Comparison of ENCODE assay signal across 8 cellular contexts in the genomic region with DNA sequence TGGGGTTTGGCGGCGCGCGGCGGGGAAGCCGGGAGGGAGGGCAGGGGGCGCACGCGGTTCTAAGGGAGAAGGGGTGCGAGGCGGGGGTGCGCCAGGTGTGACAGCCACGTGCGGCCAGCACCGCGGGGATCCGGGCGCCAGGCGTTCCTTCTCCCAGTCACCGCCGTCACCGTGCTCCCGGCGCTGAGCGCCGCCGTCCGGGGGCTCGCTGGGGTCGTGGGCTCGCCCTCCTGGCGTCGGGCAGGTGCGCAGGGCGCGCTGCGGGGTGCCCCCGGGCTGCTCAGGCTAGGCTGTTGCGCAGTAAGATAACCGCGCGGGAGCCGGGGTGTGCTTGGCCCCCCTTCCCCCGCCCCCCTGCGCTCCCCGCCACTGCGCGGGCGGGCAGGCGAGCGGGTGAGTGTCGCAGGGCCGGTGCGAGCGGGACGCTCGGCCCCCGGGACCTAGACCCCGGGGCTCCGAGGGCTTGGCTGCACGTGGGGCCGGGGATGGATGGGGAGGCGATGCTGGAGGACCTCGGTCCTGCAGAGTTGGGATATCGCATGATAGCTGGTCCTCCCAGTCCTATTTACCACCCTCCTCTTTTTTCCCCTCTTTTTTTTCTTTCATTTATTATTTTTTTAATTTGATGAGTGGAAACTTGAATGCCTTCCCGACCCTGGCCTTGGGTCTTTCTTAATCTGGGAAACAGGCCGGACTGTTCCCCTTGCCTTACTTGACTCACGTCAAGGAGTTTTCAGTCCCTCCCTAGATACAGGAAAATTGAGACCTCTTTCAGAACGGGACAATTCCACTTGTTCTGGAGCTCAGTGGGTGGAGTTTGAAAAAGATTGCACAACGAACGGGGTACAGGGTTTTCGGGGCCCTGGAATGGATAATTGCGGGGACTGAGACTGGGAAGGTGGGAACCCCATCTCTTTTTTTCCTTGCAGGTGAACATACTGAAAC. TPM values are rescaled to one million over a fixed set of nuclear protein-coding genes. Genes with fewer than 3 reads are reported as not detected.
DNase-seq lines count a peak whose midpoint lies in the region; ATAC-seq and TF ChIP-seq lines count a peak whose summit lies in the region.

No MANE protein-coding gene starts in this region.

- H3K27ac Mint-ChIP-seq in naive thymus-derived CD4-positive, alpha-beta T cell = peak overlapping the region in 8 of 9 donors; percentile 41 to 92 (median 90)

- POLR2A ChIA-PET in naive thymus-derived CD4-positive, alpha-beta T cell (lab: Charles Lee) = interaction anchor here (0.7 kb wide), 1 partner anchor 934 kb away, joined by 3 read pairs; no protein-coding TSS in a partner anchor

- H3K4me1 ChIP-seq in naive thymus-derived CD4-positive, alpha-beta T cell (ENCODE audit: control insufficient read depth in 2 of 2, insufficient read depth in 2 of 2, low read length in 2 of 2) = peaks cover 0 to 3% of the 10 kb centered on the region in 2 donors

- CTCF ChIA-PET in naive thymus-derived CD4-positive, alpha-beta T cell (lab: Charles Lee) = no interaction called here

- peaks cover 26% of the 10 kb centered on the region for H3K36me3 ChIP-seq in MG63
- peaks cover 0 to 8% (median 0%) of the 10 kb centered on the region in 3 experiments for H3K36me3 ChIP-seq in naive thymus-derived CD4-positive, alpha-beta T cell (ENCODE audit: control insufficient read depth in 2 of 3, insufficient read depth in 3 of 3, low read length in 3 of 3)

- H3K4me1 Mint-ChIP-seq in naive thymus-derived CD4-positive, alpha-beta T cell = peaks cover 4 to 42% (median 12%) of the 10 kb centered on the region in 7 donors

- H3K4me3 ChIP-seq in MG63 (peak overlapping the region; percentile 81), epithelial cell of proximal tubule (ENCODE audit: low read depth, low read length) (peak overlapping the region; percentile 77)
- H3K4me3 ChIP-seq in naive thymus-derived CD4-positive, alpha-beta T cell (ENCODE audit: low read length) = peak overlapping the region; percentile 94

- peaks cover 0 to 8% (median 0%) of the 10 kb centered on the region in 5 donors for H3K36me3 Mint-ChIP-seq in naive thymus-derived CD4-positive, alpha-beta T cell

- in situ Hi-C loops in ACHN (cut with HindIII; ENCODE audit: low pct_ligation_motif_present, low pct_unique_long_range_greater_than_20kb, low sequenced_read_pairs) = no loop called here

- intact Hi-C loops in naive thymus-derived CD4-positive, alpha-beta T cell (cut with micrococcal nuclease) = loop anchor here (1.0 to 5.0 kb wide), 14 partner anchors 40 to 1914 kb away; a partner anchor contains a TSS

- H3K9me3 Mint-ChIP-seq in naive thymus-derived CD4-positive, alpha-beta T cell = no peaks in the 10 kb centered on the region

- H3K27me3 Mint-ChIP-seq in naive thymus-derived CD4-positive, alpha-beta T cell = no peaks in the 10 kb centered on the region

- peak overlapping the region; percentile 95 to 99 (median 97) for H3K4me3 Mint-ChIP-seq in naive thymus-derived CD4-positive, alpha-beta T cell

- H3K27me3 ChIP-seq in MG63 = no peaks in the 10 kb centered on the region
- no peaks in the 10 kb centered on the region for H3K27me3 ChIP-seq in naive thymus-derived CD4-positive, alpha-beta T cell (ENCODE audit: control insufficient read depth in 2 of 2, insufficient read depth in 2 of 2, low read length in 2 of 2)

- peak; percentile 31 for ATAC-seq in GM19351 (IDR thresholded peaks at IDR 0.05; ENCODE audit: unreplicated experiment)
- peak; percentile 26 for ATAC-seq in naive thymus-derived CD4-positive, alpha-beta T cell

- H3K27ac ChIP-seq in naive thymus-derived CD4-positive, alpha-beta T cell (ENCODE audit: low read depth, low read length) = peak overlapping the region; percentile 88
- H3K27ac ChIP-seq in substantia nigra (ENCODE audit: low read depth, low read length, poor library complexity, severe bottlenecking) = peak overlapping the region; percentile 72

- no peak for TF ChIP-seq CTCF in epithelial cell of proximal tubule (conservative IDR thresholded peaks at IDR 0.05; ENCODE audit: low read depth, low read length)

- H3K9me3 ChIP-seq in MG63 = no peaks in the 10 kb centered on the region
- no peaks in the 10 kb centered on the region for H3K9me3 ChIP-seq in naive thymus-derived CD4-positive, alpha-beta T cell (ENCODE audit: control insufficient read depth in 2 of 3, low read length in 3 of 3)

- DNase-seq in ACHN = peak; percentile 18
- peak; percentile 41 for DNase-seq in MG63
- peak; percentile 57 for DNase-seq in activated CD8-positive, alpha-beta memory T cell treated with anti-CD3 and anti-CD28 coated beads, Interleukin-2, amount 50 U/mL, for 48 hours
- no peak for DNase-seq in epithelial cell of proximal tubule (ENCODE audit: low read depth)
- DNase-seq in naive thymus-derived CD4-positive, alpha-beta T cell = peak; percentile 24 to 54 (median 46)
- peak in 20 of 49 donors; percentile 1 to 85 (median 14) for DNase-seq in substantia nigra (lab: John Stamatoyannopoulos, UW)
- no peak for DNase-seq in NCI-H774 (lab: John Stamatoyannopoulos, UW)

RNA-seq across cellular contexts. Expression of a gene that starts 0.8 kb away (rescaled TPM):
- 8.6 and 12.7 TPM in 2 replicates for total RNA-seq in MG63 (2014; rRNA removed; shearing (Covaris generic); ENCODE audit: low replicate concordance)
- total RNA-seq in epithelial cell of proximal tubule = 10.3 and 12.3 TPM in 2 replicates
- total RNA-seq in naive thymus-derived CD4-positive, alpha-beta T cell = 10 to 100 TPM; 11.9 to 23.1 (median 17.3) TPM
- 10 to 100 TPM; 16.0 to 22.1 TPM for polyA plus RNA-seq in naive thymus-derived CD4-positive, alpha-beta T cell

Comparison
In these comparisons a context has a peak if more than half of its experiments do, and no peak if none do; other contexts are left out.
1. DNase-seq: peak in ACHN (single experiment), MG63 (single experiment), activated CD8-positive, alpha-beta memory T cell treated with anti-CD3 and anti-CD28 coated beads, Interleukin-2, amount 50 U/mL, for 48 hours (single experiment) and naive thymus-derived CD4-positive, alpha-beta T cell (9 of 9); none in epithelial cell of proximal tubule (single experiment) and NCI-H774 (single experiment).
2. Peak in every context shown above with its lines, with median percentiles within 50 percentile points of each other: H3K4me3 ChIP-seq.